ENCODE assay signal across 12 cellular contexts in the genomic region with DNA sequence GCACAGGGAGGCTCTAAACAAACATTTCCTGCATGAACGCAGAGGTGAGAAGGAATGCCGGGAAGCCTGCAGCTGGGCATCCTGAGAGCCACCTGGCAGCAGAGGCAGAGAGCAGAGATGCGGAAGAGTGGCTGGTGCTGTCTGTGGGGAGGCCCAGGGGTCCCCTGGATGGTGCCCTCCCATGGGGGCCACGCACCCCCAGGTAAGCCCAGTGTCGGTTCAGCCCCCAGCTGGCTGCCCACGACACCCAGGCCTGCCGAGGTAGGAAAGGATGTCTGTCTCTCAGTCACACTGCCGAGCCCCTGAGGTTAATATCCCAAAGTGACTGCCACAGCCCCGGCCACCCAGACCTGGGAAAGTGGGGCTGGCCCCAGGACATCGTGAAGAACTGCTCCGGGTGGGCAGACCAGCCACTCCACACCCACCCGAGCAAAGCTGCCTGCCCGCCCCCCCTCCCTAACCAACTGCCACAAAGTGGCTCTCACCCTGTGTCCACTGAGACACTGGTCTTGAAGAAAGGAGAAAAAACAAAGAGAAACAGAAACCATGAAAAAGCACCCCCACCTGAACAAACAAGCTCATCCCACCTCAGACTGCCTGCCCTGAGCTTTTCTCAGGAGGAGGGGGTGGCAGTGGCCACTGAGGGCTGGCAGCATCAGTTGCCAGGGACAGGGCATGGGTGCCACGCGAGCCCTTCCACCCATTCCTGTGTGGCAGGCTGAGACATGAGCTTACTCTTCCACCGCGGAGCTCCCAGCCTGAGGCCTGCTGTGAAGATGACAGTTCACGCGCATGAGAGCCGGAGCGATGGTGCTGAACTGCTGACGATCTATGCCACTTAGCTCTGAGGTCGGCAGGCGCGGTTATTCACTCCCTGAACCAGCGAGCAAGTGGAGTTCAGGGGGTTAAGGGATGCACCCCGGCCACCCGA. TPM values are rescaled to one million over a fixed set of nuclear protein-coding genes. Genes with fewer than 3 reads are reported as not detected.
DNase-seq lines count a peak whose midpoint lies in the region; ATAC-seq, FAIRE-seq and TF ChIP-seq lines count a peak whose summit lies in the region.
"Had no signal": no experiment of that assay in that cellular context is flagged by ENCODE, and none has a peak within 500 bp of the region (broad histone marks: within the 10 kb centered on the region; RNA-seq: fewer than 3 reads in every experiment).

No MANE protein-coding gene starts in this region.

- peaks cover 100% of the 10 kb centered on the region for H3K4me1 Mint-ChIP-seq in CD4-positive, alpha-beta T cell (ENCODE audit: low read depth)

- dilution Hi-C loops in keratinocyte (cut with MboI; ENCODE audit: extremely low pct_ligation_motif_present, low sequenced_read_pairs), result no loop called here

- peak overlapping the region; percentile 56 for H3K4me2 ChIP-seq in SU-DHL-6 (ENCODE audit: low read depth, low read length, poor library complexity, severe bottlenecking)
- peak overlapping the region; percentile 27 for H3K4me2 ChIP-seq in keratinocyte (ENCODE audit: control insufficient read depth, extremely low read depth, insufficient read depth, low read depth, low read length)
- no peak overlapping the region for H3K4me2 ChIP-seq in GM23248 (ENCODE audit: unreplicated experiment)

- peaks cover 97% of the 10 kb centered on the region for H3K79me2 ChIP-seq in SU-DHL-6 (ENCODE audit: insufficient read depth, low read length)
- H3K79me2 ChIP-seq in keratinocyte (ENCODE audit: control insufficient read depth, insufficient read depth, low read length), result no peaks in the 10 kb centered on the region
- H3K79me2 ChIP-seq in GM23248 (ENCODE audit: insufficient read depth), result no peaks in the 10 kb centered on the region

- H3K4me3 Mint-ChIP-seq in CD4-positive, alpha-beta T cell, result peak overlapping the region; percentile 40

- peaks cover 68% of the 10 kb centered on the region for H3K36me3 Mint-ChIP-seq in CD4-positive, alpha-beta T cell (ENCODE audit: low read depth)

- no peaks in the 10 kb centered on the region for H3K9me1 ChIP-seq in keratinocyte (ENCODE audit: control insufficient read depth, extremely low read depth, insufficient read depth, low read length)

- ATAC-seq in CD4-positive, alpha-beta T cell (ENCODE audit: poor library complexity), result no peak
- ATAC-seq in HG03280 (IDR thresholded peaks at IDR 0.05; ENCODE audit: unreplicated experiment) (no peak), HG03108 (IDR thresholded peaks at IDR 0.05; ENCODE audit: unreplicated experiment) (no peak), GM19467 (IDR thresholded peaks at IDR 0.05; ENCODE audit: unreplicated experiment) (no peak)
- ATAC-seq: activated CD4-positive, CD25-positive, alpha-beta regulatory T cell treated with anti-CD3 and anti-CD28 coated beads, Interleukin-2, amount 50 U/mL, for 24 hours; K562 had no signal

- POLR2A ChIA-PET in CD4-positive, alpha-beta T cell (lab: Charles Lee), result interaction anchor here (0.8 to 7.0 kb wide), 6 partner anchors 10 to 41 kb away, joined by 3 to 103 read pairs (median 6); partner anchors contain the start of gene CCDC88C

- peak overlapping the region; percentile 48 for H3K27ac ChIP-seq in CD4-positive, alpha-beta T cell (ENCODE audit: low read depth, low read length)
- H3K27ac ChIP-seq in SU-DHL-6 (ENCODE audit: low read depth, low read length), result peak overlapping the region; percentile 98
- H3K27ac ChIP-seq in keratinocyte (ENCODE audit: control insufficient read depth, insufficient read depth, low read length), result no peak overlapping the region
- H3K27ac ChIP-seq in GM23248, result no peak overlapping the region

- H3K27me3 ChIP-seq in CD4-positive, alpha-beta T cell (ENCODE audit: control insufficient read depth, insufficient read depth, low read length), result no peaks in the 10 kb centered on the region
- H3K27me3 ChIP-seq in SU-DHL-6 (ENCODE audit: low read length), result no peaks in the 10 kb centered on the region
- H3K27me3 ChIP-seq in keratinocyte (ENCODE audit: control insufficient read depth, extremely low read depth, insufficient read depth, low read length), result no peaks in the 10 kb centered on the region
- peaks cover 56% of the 10 kb centered on the region for H3K27me3 ChIP-seq in GM23248 (replicated peaks; ENCODE audit: insufficient read depth)

- no peaks in the 10 kb centered on the region for H3K36me3 ChIP-seq in SU-DHL-6 (ENCODE audit: low read length)
- no peaks in the 10 kb centered on the region for H3K36me3 ChIP-seq in keratinocyte (ENCODE audit: control insufficient read depth in 2 of 2, extremely low read depth in 1 of 2, insufficient read depth in 2 of 2, low read length in 2 of 2)
- no peaks in the 10 kb centered on the region for H3K36me3 ChIP-seq in GM23248 (ENCODE audit: low read depth)

- H3F3A ChIP-seq in SU-DHL-6 (ENCODE audit: insufficient read depth) (peaks cover 60% of the 10 kb centered on the region), GM23248 (ENCODE audit: insufficient read depth) (no peaks in the 10 kb centered on the region)

- H3K4me3 ChIP-seq in SU-DHL-6 (ENCODE audit: insufficient read depth, low read length, poor library complexity, severe bottlenecking), result no peak overlapping the region
- no peak overlapping the region for H3K4me3 ChIP-seq in keratinocyte (ENCODE audit: control insufficient read depth in 2 of 3, extremely low read depth in 1 of 3, insufficient read depth in 2 of 3, low read depth in 1 of 3, low read length in 3 of 3)
- H3K4me3 ChIP-seq in GM23248, result no peak overlapping the region
- H3K4me3 ChIP-seq: K562 had no signal

- CTCF ChIA-PET in CD4-positive, alpha-beta T cell (lab: Charles Lee), result interaction anchor here (0.9 to 2.8 kb wide), 5 partner anchors 15 to 53 kb away, joined by 3 to 9 read pairs (median 7); no protein-coding TSS in a partner anchor

- peak; percentile 75 for FAIRE-seq in GM12892 (lab: Jason Lieb, UNC)
- FAIRE-seq in keratinocyte (lab: Jason Lieb, UNC), result no peak
- FAIRE-seq: G401.6, K562 had no signal

- TF ChIP-seq POLR2A in GM12892 (IDR thresholded peaks at IDR 0.05; ENCODE audit: low read depth, low read length), result no peak

- intact Hi-C loops in CD4-positive, alpha-beta T cell (cut with DNase I, micrococcal nuclease), result loop anchor here in 1 of 2 experiments (2.0 kb wide), 1 partner anchor 16 kb away; no protein-coding TSS in a partner anchor

- H3K9me3 ChIP-seq in CD4-positive, alpha-beta T cell (ENCODE audit: control insufficient read depth, low read length), result no peaks in the 10 kb centered on the region
- H3K9me3 ChIP-seq in SU-DHL-6 (ENCODE audit: insufficient read depth, low read length) (no peaks in the 10 kb centered on the region), keratinocyte (ENCODE audit: control insufficient read depth, low read depth, low read length) (no peaks in the 10 kb centered on the region), GM23248 (ENCODE audit: low read depth) (no peaks in the 10 kb centered on the region)

- H2AFZ ChIP-seq in SU-DHL-6 (ENCODE audit: low read depth, low read length, severe bottlenecking) (no peak overlapping the region), keratinocyte (ENCODE audit: control insufficient read depth, low read length) (no peak overlapping the region), GM23248 (no peak overlapping the region)

- TF ChIP-seq CTCF in CD4-positive, alpha-beta T cell (IDR thresholded peaks at IDR 0.05), result no peak
- TF ChIP-seq CTCF in SU-DHL-6 (IDR thresholded peaks at IDR 0.05; ENCODE audit: insufficient read depth, low read length, poor library complexity, severe bottlenecking) (no peak), keratinocyte (optimal IDR thresholded peaks at IDR 0.05 in 1 of 3, IDR thresholded peaks at IDR 0.05 in 1 of 3, conservative IDR thresholded peaks at IDR 0.05 in 1 of 3; ENCODE audit: extremely low read depth in 1 of 3, insufficient read depth in 2 of 3, low read length in 3 of 3) (no peak)

- H3K4me1 ChIP-seq in keratinocyte (ENCODE audit: control insufficient read depth, extremely low read depth, insufficient read depth, low read length) (peaks cover 8% of the 10 kb centered on the region), GM23248 (ENCODE audit: insufficient read depth) (no peaks in the 10 kb centered on the region)

- peak overlapping the region; percentile 39 for H3K9ac ChIP-seq in SU-DHL-6 (ENCODE audit: low read length)
- no peak overlapping the region for H3K9ac ChIP-seq in keratinocyte (ENCODE audit: control insufficient read depth, extremely low read depth, insufficient read depth, low read length)
- H3K9ac ChIP-seq in GM23248, result no peak overlapping the region

- no peak for DNase-seq in CD4-positive, alpha-beta T cell
- DNase-seq in GM12892 (ENCODE audit: insufficient read length), result no peak
- no peak for DNase-seq in keratinocyte (ENCODE audit: low read depth, low spot score)
- no peak for DNase-seq in GM23248
- DNase-seq: foreskin melanocyte had no signal

- H4K20me1 ChIP-seq in SU-DHL-6 (ENCODE audit: low read depth, low read length) (peaks cover 8% of the 10 kb centered on the region; the same call in 1 of the 2 replicates), keratinocyte (ENCODE audit: control insufficient read depth, extremely low read depth, insufficient read depth, low read length) (no peaks in the 10 kb centered on the region), GM23248 (ENCODE audit: insufficient read depth) (no peaks in the 10 kb centered on the region)

- WGBS in GM23248 (ENCODE audit: low coverage in 1 of 2, low lambda C conversion rate in 2 of 2, missing lambda C conversion rate in 2 of 2), 2 experiments, result 84 to 87% methylated on average over 28 of the region's 28 CpGs

- in situ Hi-C loops in GM23248 (cut with MboI), result no loop called here

- H3K27me3 Mint-ChIP-seq in CD4-positive, alpha-beta T cell, result no peaks in the 10 kb centered on the region

- H3K27ac Mint-ChIP-seq in CD4-positive, alpha-beta T cell, result peak overlapping the region; percentile 96

- H3K9me2 ChIP-seq in SU-DHL-6 (replicated peaks; ENCODE audit: insufficient read depth, low read length), result no peaks in the 10 kb centered on the region
- no peaks in the 10 kb centered on the region for H3K9me2 ChIP-seq in GM23248 (ENCODE audit: insufficient read depth)

- H3K9me3 Mint-ChIP-seq in CD4-positive, alpha-beta T cell, result no peaks in the 10 kb centered on the region

RNA-seq across cellular contexts. Expression of gene CCDC88C, which starts 40.8 kb away (rescaled TPM):
- 100 to 1,000 TPM; 269 to 287 TPM for total RNA-seq in CD4-positive, alpha-beta T cell
- 37.7 TPM for polyA plus RNA-seq in GM12892 (2012; ENCODE audit: missing spikeins)
- 1.8 to 2.4 TPM (median 1.9 TPM) in 3 replicates for polyA plus RNA-seq in keratinocyte
- 5.0 TPM for polyA plus RNA-seq in keratinocyte (2011; ENCODE audit: low read depth)
- 1.3 and 1.6 TPM in 2 replicates for polyA plus RNA-seq in keratinocyte (2011; cell fraction: cytosol; rRNA removed)
- polyA plus RNA-seq in keratinocyte (2011; cell fraction: nucleus; rRNA removed), result 4.0 and 5.1 TPM in 2 replicates
- polyA plus RNA-seq in keratinocyte (2012; ENCODE audit: low replicate concordance), result 2.1 and 5.1 TPM in 2 replicates
- 4.0 to 5.5 TPM (median 4.1 TPM) in 3 replicates for polyA minus RNA-seq in keratinocyte
- 4.2 TPM for polyA minus RNA-seq in keratinocyte (2011; cell fraction: cytosol; rRNA and poly(A)+ RNA removed)
- polyA minus RNA-seq in keratinocyte (2011; cell fraction: nucleus; rRNA and poly(A)+ RNA removed), result 3.9 and 4.0 TPM in 2 replicates
- total RNA-seq in GM23248 (2014; rRNA removed; shearing (Covaris generic)), result not detected in 2 replicates
- 0.06 TPM in 1 of 2 replicates, not detected in the other for polyA plus RNA-seq in GM23248 (2016; fragmentation: Nextera tagmentation; extraction: Ambion mirVana)

Comparison
In these comparisons a context has a peak if more than half of its experiments do, and no peak if none do; other contexts are left out.
1. H3K27ac ChIP-seq: peak in CD4-positive, alpha-beta T cell (single experiment) and SU-DHL-6 (single experiment); none in keratinocyte (single experiment) and GM23248 (single experiment).
2. RNA of gene CCDC88C, which starts 40.8 kb away (total RNA-seq): 269 to 287 TPM in CD4-positive, alpha-beta T cell; not detected in GM23248; every median in the first group is over 100 times any median in the second.